Comparison of ENCODE assay signal across 11 cellular contexts in the genomic region with DNA sequence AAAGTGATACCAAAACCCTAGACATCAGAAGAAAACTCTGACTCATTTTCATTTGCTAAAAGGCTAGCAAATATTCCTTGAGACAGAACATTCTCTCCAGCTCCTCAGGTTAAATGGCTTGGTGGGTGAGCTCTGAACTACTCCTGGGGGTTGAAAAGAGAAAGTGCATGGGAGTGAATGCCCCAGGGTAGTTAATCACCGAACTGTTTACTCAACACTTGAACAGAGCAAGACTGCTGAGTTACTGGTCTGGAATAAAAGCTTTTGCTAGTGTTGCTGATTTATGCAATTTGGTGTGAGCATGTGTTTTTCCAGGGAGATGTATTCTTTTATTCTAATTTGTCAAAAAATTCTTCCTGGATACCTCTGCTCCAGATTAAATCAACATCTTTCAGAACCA.
A peak's percentile ranks its signal among the peaks of the same experiment; 100 is the strongest.
DNase-seq lines count a peak whose midpoint lies in the region; ATAC-seq, FAIRE-seq and TF ChIP-seq lines count a peak whose summit lies in the region.
"Had no signal": no experiment of that assay in that cellular context is flagged by ENCODE, and none has a peak within 500 bp of the region (broad histone marks: within the 10 kb centered on the region; RNA-seq: fewer than 3 reads in every experiment).

No MANE protein-coding gene starts in this region.

- H3K4me3 ChIP-seq in H1 (ENCODE audit: extremely low read depth in 1 of 4, insufficient read depth in 2 of 4, low read depth in 3 of 4, low read length in 4 of 4) (no peak overlapping the region), osteoblast (ENCODE audit: insufficient read depth, low read length) (no peak overlapping the region), tibial artery (no peak overlapping the region)

- H3K4me2 ChIP-seq in H1 (ENCODE audit: insufficient read depth in 1 of 2, low read depth in 2 of 2, low read length in 2 of 2) (no peak overlapping the region), osteoblast (ENCODE audit: insufficient read depth, low read length) (no peak overlapping the region)

- H3K9ac ChIP-seq in H1 (replicated peaks in 1 of 4; ENCODE audit: extremely low read depth in 1 of 4, low read depth in 3 of 4, low read length in 3 of 4) = no peak overlapping the region

- intact Hi-C loops in tibial artery (cut with DNase I; ENCODE audit: low total_unique reads) = no loop called here

- H3K79me2 ChIP-seq in H1 (ENCODE audit: control insufficient read depth in 1 of 2, insufficient read depth in 2 of 2, low read length in 2 of 2) = no peaks in the 10 kb centered on the region
- no peaks in the 10 kb centered on the region for H3K79me2 ChIP-seq in osteoblast (ENCODE audit: insufficient read depth, low read length)

- POLR2A ChIA-PET in H1 (lab: Charles Lee; ENCODE audit: partially characterized antibody) = no interaction called here

- FAIRE-seq in H1 (lab: Jason Lieb, UNC) = peak; percentile 28

- no peak overlapping the region for H3K56ac ChIP-seq in H1 (replicated peaks; ENCODE audit: insufficient read length, low read depth, low read length)

- no peak for TF ChIP-seq POLR2A in H1 (IDR thresholded peaks at IDR 0.05; ENCODE audit: control extremely low read depth in 1 of 2, low read depth in 2 of 2, low read length in 2 of 2)

- no peaks in the 10 kb centered on the region for H3K4me1 ChIP-seq in H1 (replicated peaks in 1 of 4; ENCODE audit: control insufficient read depth in 3 of 4, insufficient read depth in 4 of 4, low read length in 3 of 4)
- no peaks in the 10 kb centered on the region for H3K4me1 ChIP-seq in osteoblast (ENCODE audit: insufficient read depth, low read length)
- no peaks in the 10 kb centered on the region for H3K4me1 ChIP-seq in tibial artery

- H4K91ac ChIP-seq in H1 (replicated peaks; ENCODE audit: insufficient read length, low read length) = no peak overlapping the region

- no peak overlapping the region for H2BK20ac ChIP-seq in H1 (ENCODE audit: low read length)

- TF ChIP-seq CTCF in H1 (IDR thresholded peaks at IDR 0.05; ENCODE audit: control extremely low read depth in 1 of 3, insufficient read depth in 1 of 3, low read depth in 1 of 3, low read length in 3 of 3) (peak in 1 of 3 experiments; percentile 3; a peak in 1 of 4 replicates), osteoblast (IDR thresholded peaks at IDR 0.05; ENCODE audit: extremely low read depth, low read depth, low read length) (no peak), tibial artery (IDR thresholded peaks at IDR 0.05) (no peak)

- H4K20me1 ChIP-seq in H1 (replicated peaks in 1 of 2; ENCODE audit: control insufficient read depth in 1 of 2, insufficient read depth in 2 of 2, low read length in 2 of 2) (no peaks in the 10 kb centered on the region), osteoblast (ENCODE audit: insufficient read depth, low read length) (no peaks in the 10 kb centered on the region)

- H2AFZ ChIP-seq in H1 (ENCODE audit: low read length) (no peak overlapping the region), osteoblast (ENCODE audit: low read length) (no peak overlapping the region)

- CTCF ChIA-PET in H1 (lab: Charles Lee; ENCODE audit: partially characterized antibody) = interaction anchor here (0.5 to 1.2 kb wide), 5 partner anchors 8 to 971 kb away, joined by 3 read pairs; no protein-coding TSS in a partner anchor

- H3K27me3 ChIP-seq in H1 (replicated peaks in 1 of 4; ENCODE audit: control insufficient read depth in 3 of 4, extremely low read depth in 1 of 4, insufficient read depth in 3 of 4, low read length in 3 of 4) (no peaks in the 10 kb centered on the region), osteoblast (ENCODE audit: insufficient read depth, low read length) (no peaks in the 10 kb centered on the region), tibial artery (no peaks in the 10 kb centered on the region)

- H3K4ac ChIP-seq in H1 (replicated peaks; ENCODE audit: insufficient read length, low read depth, low read length) = no peak overlapping the region

- H3K9me3 ChIP-seq in H1 (ENCODE audit: insufficient read depth in 2 of 2, low read depth in 1 of 2, low read length in 1 of 2) (peaks cover 0 to 3% of the 10 kb centered on the region in 2 experiments; a peak in 1 of 4 replicates), osteoblast (ENCODE audit: low read depth, low read length) (peaks cover 2% of the 10 kb centered on the region), tibial artery (no peaks in the 10 kb centered on the region)

- DNase-seq in HPDE6-E6E7 (ENCODE audit: extremely low spot score) = peak; percentile 63
- peak; percentile 92 for DNase-seq in NCI-H345 treated with DMSO at 0.1 percent for 48 hours (lab: John Stamatoyannopoulos, UW; ENCODE audit: unreplicated experiment)
- peak in 1 of 2 experiments; percentile 13 for DNase-seq in H1 (ENCODE audit: low read depth in 1 of 2, low spot score in 2 of 2)
- peak; percentile 29 for DNase-seq in osteoblast (ENCODE audit: insufficient read length, low spot score, missing footprints)
- DNase-seq in tibial artery = no peak
- DNase-seq in stimulated activated CD4-positive, alpha-beta T cell treated with anti-CD3 and anti-CD28 coated beads, Interleukin-4, amount 100 ng/mL, for 4 hours = no peak
- no peak for DNase-seq in AML-193 (lab: John Stamatoyannopoulos, UW)
- DNase-seq: activated CD4-positive, alpha-beta T cell treated with anti-CD3 and anti-CD28 coated beads, Interleukin-2, amount 10 ng/mL, durations not matched to agents 24 days and 14 days; right cardiac atrium had no signal

- TF ChIP-seq EP300 in H1 (IDR thresholded peaks at IDR 0.05; ENCODE audit: borderline replicate concordance in 1 of 2, low read depth in 2 of 2, low read length in 2 of 2) = no peak

- no peak overlapping the region for H3K23ac ChIP-seq in H1 (ENCODE audit: insufficient read length)

- H3K27ac ChIP-seq in H1 (ENCODE audit: low read depth, low read length) (no peak overlapping the region), osteoblast (ENCODE audit: low read depth, low read length) (no peak overlapping the region), tibial artery (no peak overlapping the region)

- H3K14ac ChIP-seq in H1 (ENCODE audit: insufficient read length) = no peak overlapping the region

- H2AK5ac ChIP-seq in H1 (ENCODE audit: low read depth, low read length) = no peak overlapping the region

- peak in 1 of 2 experiments; percentile 10; a peak in 1 of 4 replicates for TF ChIP-seq RAD21 in H1 (IDR thresholded peaks at IDR 0.05 in 1 of 2, conservative IDR thresholded peaks at IDR 0.05 in 1 of 2; ENCODE audit: low read depth in 2 of 2, low read length in 2 of 2)

- no peak overlapping the region for H4K8ac ChIP-seq in H1 (ENCODE audit: extremely low read depth, insufficient read depth, low read length)

- no peak overlapping the region for H3K18ac ChIP-seq in H1 (ENCODE audit: extremely low read depth, low read length)

- no peaks in the 10 kb centered on the region for H3K23me2 ChIP-seq in H1 (ENCODE audit: low read depth, low read length)

- no peak overlapping the region for H2BK120ac ChIP-seq in H1 (replicated peaks; ENCODE audit: low read depth, low read length)

- H2BK5ac ChIP-seq in H1 (ENCODE audit: low read depth, low read length) = no peak overlapping the region

- H2BK12ac ChIP-seq in H1 (ENCODE audit: low read depth, low read length) = no peak overlapping the region

- WGBS in H1 (ENCODE audit: extremely low coverage in 1 of 2, insufficient coverage in 1 of 2, insufficient read length in 1 of 2, insufficient replicate concordance in 2 of 2, low coverage in 1 of 2, low lambda C conversion rate in 2 of 2, missing lambda C conversion rate in 1 of 2), 2 experiments = 72% methylated on average over 1 of the region's 1 CpG; no CpG with 5 or more reads in 1 of the 2 experiments

- no peaks in the 10 kb centered on the region for H3K79me1 ChIP-seq in H1 (ENCODE audit: low read depth, low read length)

- H4K5ac ChIP-seq in H1 (ENCODE audit: insufficient read length, low read depth, low read length) = no peak overlapping the region

- no peak overlapping the region for H2BK15ac ChIP-seq in H1 (ENCODE audit: low read length)

- ATAC-seq in HG03139 (IDR thresholded peaks at IDR 0.05; ENCODE audit: unreplicated experiment) = no peak
- ATAC-seq: right cardiac atrium, SK-N-SH treated with all-trans-retinoic acid at 6 μM for 48 hours had no signal

- H3K36me3 ChIP-seq in H1 (ENCODE audit: control insufficient read depth in 2 of 4, insufficient read depth in 4 of 4, low read length in 3 of 4) = no peaks in the 10 kb centered on the region; a peak in 1 of 8 replicates
- no peaks in the 10 kb centered on the region for H3K36me3 ChIP-seq in osteoblast (ENCODE audit: insufficient read depth, low read length)
- H3K36me3 ChIP-seq in tibial artery = no peaks in the 10 kb centered on the region

TF ChIP-seq in H1, 55 proteins besides CTCF, POLR2A, EP300 and RAD21:
- TF ChIP-seq YY1 (IDR thresholded peaks at IDR 0.05; ENCODE audit: low read depth, low read length) = no peak
- no peak for TF ChIP-seq RNF2 (IDR thresholded peaks at IDR 0.05; ENCODE audit: borderline replicate concordance, low read depth, low read length, missing control alignments, poor library complexity, severe bottlenecking)
- no peak for TF ChIP-seq RBBP5 (IDR thresholded peaks at IDR 0.05; ENCODE audit: borderline replicate concordance, low read depth, low read length)
- no peak for TF ChIP-seq SP4 (IDR thresholded peaks at IDR 0.05; ENCODE audit: low read length)
- no peak for TF ChIP-seq SUZ12 (IDR thresholded peaks at IDR 0.05; ENCODE audit: low read length)
- TF ChIP-seq BRCA1 (IDR thresholded peaks at IDR 0.05; ENCODE audit: low read depth, low read length) = no peak
- no peak for TF ChIP-seq POU5F1 (IDR thresholded peaks at IDR 0.05; ENCODE audit: low read depth, low read length)
- TF ChIP-seq CHD1 (IDR thresholded peaks at IDR 0.05; ENCODE audit: low read depth, low read length) = no peak
- TF ChIP-seq, protein P1, sequence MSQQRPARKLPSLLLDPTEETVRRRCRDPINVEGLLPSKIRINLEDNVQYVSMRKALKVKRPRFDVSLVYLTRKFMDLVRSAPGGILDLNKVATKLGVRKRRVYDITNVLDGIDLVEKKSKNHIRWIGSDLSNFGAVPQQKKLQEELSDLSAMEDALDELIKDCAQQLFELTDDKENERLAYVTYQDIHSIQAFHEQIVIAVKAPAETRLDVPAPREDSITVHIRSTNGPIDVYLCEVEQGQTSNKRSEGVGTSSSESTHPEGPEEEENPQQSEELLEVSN (IDR thresholded peaks at IDR 0.05) = no peak
- no peak for TF ChIP-seq CBX5 (IDR thresholded peaks at IDR 0.05; ENCODE audit: low read depth, low read length)
- no peak for TF ChIP-seq NANOG (IDR thresholded peaks at IDR 0.05; ENCODE audit: insufficient read depth, low read depth, low read length, poor library complexity, severe bottlenecking)

Comparison
In these comparisons a context has a peak if more than half of its experiments do, and no peak if none do; other contexts are left out.
1. DNase-seq: peak in HPDE6-E6E7 (single experiment), NCI-H345 treated with DMSO at 0.1 percent for 48 hours (single experiment) and osteoblast (single experiment); none in tibial artery (0 of 2), stimulated activated CD4-positive, alpha-beta T cell treated with anti-CD3 and anti-CD28 coated beads, Interleukin-4, amount 100 ng/mL, for 4 hours (0 of 2) and AML-193 (0 of 2).